In genomic region chr2:56382466-56382865, GRCh38 we compare ENCODE assay signal across 16 cellular contexts.
DNase-seq lines count a peak whose midpoint lies in the region; ATAC-seq, FAIRE-seq and TF ChIP-seq lines count a peak whose summit lies in the region.
"Had no signal": no experiment of that assay in that cellular context is flagged by ENCODE, and none has a peak within 500 bp of the region (broad histone marks: within the 10 kb centered on the region; RNA-seq: fewer than 3 reads in every experiment).

No MANE protein-coding gene starts in this region.

- H3F3A ChIP-seq in GM23338 (replicated peaks; ENCODE audit: low read depth), result no peaks in the 10 kb centered on the region

- no peak overlapping the region for H3K4me3 ChIP-seq in HepG2 (replicated peaks in 1 of 3; ENCODE audit: insufficient read depth in 1 of 3, low read depth in 2 of 3, low read length in 3 of 3)
- no peak overlapping the region for H3K4me3 ChIP-seq in pancreas
- no peak overlapping the region for H3K4me3 ChIP-seq in GM23338
- H3K4me3 ChIP-seq: A549 had no signal

- H3K36me3 Mint-ChIP-seq in GM23338 (ENCODE audit: low read depth), result no peaks in the 10 kb centered on the region
- H3K36me3 Mint-ChIP-seq: CD4-positive, alpha-beta memory T cell had no signal

- TF ChIP-seq CTCF in HepG2 (CRISPR knock-in tag; IDR thresholded peaks at IDR 0.05), result no peak
- TF ChIP-seq CTCF in pancreas (IDR thresholded peaks at IDR 0.05), result no peak
- TF ChIP-seq CTCF in GM23338 (conservative IDR thresholded peaks at IDR 0.05; ENCODE audit: low read depth in 2 of 2), result no peak

- H3K4me1 Mint-ChIP-seq in GM23338, result peaks cover 22% of the 10 kb centered on the region
- H3K4me1 Mint-ChIP-seq: CD4-positive, alpha-beta memory T cell had no signal

- H3K36me3 ChIP-seq in HepG2 (replicated peaks in 1 of 2; ENCODE audit: control insufficient read depth in 1 of 2, insufficient read depth in 2 of 2, low read length in 2 of 2) (no peaks in the 10 kb centered on the region), pancreas (no peaks in the 10 kb centered on the region), GM23338 (ENCODE audit: insufficient read depth) (no peaks in the 10 kb centered on the region)
- H3K36me3 ChIP-seq: BE2C had no signal

- no peak for TF ChIP-seq EP300 in HepG2 (IDR thresholded peaks at IDR 0.05; ENCODE audit: low read depth in 2 of 2, low read length in 2 of 2)
- no peak for TF ChIP-seq EP300 in HepG2 (CRISPR knock-in tag; IDR thresholded peaks at IDR 0.05; ENCODE audit: borderline replicate concordance)

- TF ChIP-seq POLR2A in HepG2 (IDR thresholded peaks at IDR 0.05; ENCODE audit: insufficient read depth in 1 of 2, low read depth in 2 of 2, low read length in 2 of 2), result no peak

- H3K9me3 ChIP-seq in HepG2 (ENCODE audit: low read length) (no peaks in the 10 kb centered on the region), pancreas (no peaks in the 10 kb centered on the region)
- H3K9me3 ChIP-seq: A549, BE2C had no signal

- no peak overlapping the region for H3K9ac ChIP-seq in HepG2 (ENCODE audit: insufficient read depth, low read depth, low read length)

- CTCF ChIA-PET in HepG2 (lab: Yijun Ruan, JAX; ENCODE audit: low intra/inter-chr PET ratio, low total read pairs), result no interaction called here

- POLR2A ChIA-PET in HepG2 (lab: Yijun Ruan, JAX), result no interaction called here

- ATAC-seq in HepG2 (peak; percentile 46; the same call in 2 of the 3 replicates), pancreas (peak in 3 of 4 donors; percentile 30 to 68 (median 62)), GM23338 (no peak)
- ATAC-seq: A549, HCT116 had no signal

- H2AFZ ChIP-seq in HepG2 (ENCODE audit: low read length) (no peak overlapping the region), GM23338 (no peak overlapping the region)

- H3K9me2 ChIP-seq in GM23338 (ENCODE audit: insufficient read depth), result 0 out of 2 replicates have a peak, but pooled peaks cover 6% of the 10 kb centered on the region

- no peak overlapping the region for H3K4me3 Mint-ChIP-seq in GM23338
- H3K4me3 Mint-ChIP-seq: CD4-positive, alpha-beta memory T cell had no signal

- H4K20me1 ChIP-seq in HepG2 (ENCODE audit: insufficient read depth, low read length), result no peaks in the 10 kb centered on the region
- H4K20me1 ChIP-seq in GM23338 (replicated peaks; ENCODE audit: insufficient read depth), result no peaks in the 10 kb centered on the region

- no peaks in the 10 kb centered on the region for H3K27me3 ChIP-seq in HepG2 (ENCODE audit: control insufficient read depth in 1 of 2, insufficient read depth in 2 of 2, low read length in 2 of 2)
- H3K27me3 ChIP-seq in pancreas, result no peaks in the 10 kb centered on the region
- H3K27me3 ChIP-seq in GM23338 (ENCODE audit: insufficient read depth), result no peaks in the 10 kb centered on the region
- H3K27me3 ChIP-seq: BE2C had no signal

- no peak for TF ChIP-seq RAD21 in HepG2 (CRISPR knock-in tag; IDR thresholded peaks at IDR 0.05)

- H3K27ac Mint-ChIP-seq in GM23338, result no peak overlapping the region
- H3K27ac Mint-ChIP-seq: CD4-positive, alpha-beta memory T cell had no signal

- H3K27ac ChIP-seq in HepG2 (ENCODE audit: extremely low read length, insufficient read depth, low read length) (no peak overlapping the region), pancreas (no peak overlapping the region), GM23338 (ENCODE audit: low read depth) (no peak overlapping the region)
- H3K27ac ChIP-seq: A549, C4-2B had no signal

- no peaks in the 10 kb centered on the region for H3K4me1 ChIP-seq in HepG2 (ENCODE audit: insufficient read depth, low read length)
- H3K4me1 ChIP-seq in pancreas, result no peaks in the 10 kb centered on the region
- peaks cover 19% of the 10 kb centered on the region; the same call in 1 of the 2 replicates for H3K4me1 ChIP-seq in GM23338 (ENCODE audit: insufficient read depth)
- H3K4me1 ChIP-seq: A549, BE2C had no signal

- FAIRE-seq in HepG2 (lab: Jason Lieb, UNC) (no peak), pancreas (lab: Jason Lieb, UNC) (no peak), RCC 7860 (lab: Jason Lieb, UNC) (no peak)
- FAIRE-seq: H54 had no signal

- H3K79me2 ChIP-seq in HepG2 (ENCODE audit: insufficient read depth, low read length), result no peaks in the 10 kb centered on the region
- H3K79me2 ChIP-seq in GM23338 (replicated peaks; ENCODE audit: insufficient read depth), result no peaks in the 10 kb centered on the region

- WGBS in HepG2 (ENCODE audit: low lambda C conversion rate), result 0% methylated on average over 1 of the region's 1 CpG
- WGBS in pancreas, 2 donors, result 0% methylated on average over 1 of the region's 1 CpG

- intact Hi-C loops in HepG2 (cut with micrococcal nuclease; ENCODE audit: unreplicated experiment), result no loop called here
- intact Hi-C loops in pancreas (cut with DNase I), result no loop called here

- H3K9me3 Mint-ChIP-seq in GM23338, result no peaks in the 10 kb centered on the region

- no peaks in the 10 kb centered on the region for H3K27me3 Mint-ChIP-seq in GM23338 (ENCODE audit: insufficient read depth, low read depth, poor library complexity)
- H3K27me3 Mint-ChIP-seq: CD4-positive, alpha-beta memory T cell had no signal

- BruUV-seq in HepG2 (replicated peaks; lab: Mats Ljungman, UMichigan), result no TSS peak

- in situ Hi-C loops in HepG2 (cut with HindIII; ENCODE audit: extremely low pct_ligation_motif_present, low pct_unique_long_range_greater_than_20kb), result no loop called here

- DNase-seq in DMS53 treated with DMSO at 0.1 percent for 48 hours (lab: John Stamatoyannopoulos, UW; ENCODE audit: unreplicated experiment) (peak; percentile 23), kidney tubule cell (ENCODE audit: low spot score) (peak; percentile 9), HepG2 (ENCODE audit: low spot score) (no peak), pancreas (no peak), GM23338 (ENCODE audit: low spot score) (no peak), NCI-H2029 (lab: John Stamatoyannopoulos, UW) (no peak), DMS 273 (lab: John Stamatoyannopoulos, UW; ENCODE audit: unreplicated experiment) (no peak), RCC 7860 (ENCODE audit: low spot score) (no peak)
- DNase-seq: BE2C; CD4-positive, alpha-beta memory T cell; GF-D8; IMR-90 had no signal

- H3K4me2 ChIP-seq in HepG2 (ENCODE audit: low read depth, low read length) (no peak overlapping the region), GM23338 (no peak overlapping the region)
- H3K4me2 ChIP-seq: A549 had no signal

TF ChIP-seq in HepG2, 621 proteins besides CTCF, POLR2A, EP300 and RAD21 (continues in another document):
- TF ChIP-seq ZNF253 (CRISPR knock-in tag; IDR thresholded peaks at IDR 0.05; ENCODE audit: borderline replicate concordance), result no peak
- no peak for TF ChIP-seq ZNF17 (CRISPR knock-in tag; IDR thresholded peaks at IDR 0.05)
- no peak for TF ChIP-seq MXD4 (CRISPR knock-in tag; IDR thresholded peaks at IDR 0.05)
- no peak for TF ChIP-seq ZSCAN22 (CRISPR knock-in tag; IDR thresholded peaks at IDR 0.05)
- TF ChIP-seq MED1 (CRISPR knock-in tag; IDR thresholded peaks at IDR 0.05), result no peak
- TF ChIP-seq MIXL1 (CRISPR knock-in tag; IDR thresholded peaks at IDR 0.05), result no peak
- TF ChIP-seq ZSCAN21 (CRISPR knock-in tag; IDR thresholded peaks at IDR 0.05; ENCODE audit: borderline replicate concordance), result no peak
- TF ChIP-seq KLF15 (CRISPR knock-in tag; IDR thresholded peaks at IDR 0.05; ENCODE audit: borderline replicate concordance), result no peak
- no peak for TF ChIP-seq ELK4 (CRISPR knock-in tag; IDR thresholded peaks at IDR 0.05; ENCODE audit: borderline replicate concordance)
- TF ChIP-seq TAF15 (IDR thresholded peaks at IDR 0.05; ENCODE audit: low read depth, low read length, poor library complexity, severe bottlenecking), result no peak
- no peak for TF ChIP-seq PCBP1 (IDR thresholded peaks at IDR 0.05; ENCODE audit: borderline replicate concordance, low read depth, low read length)
- TF ChIP-seq ZNF761 (CRISPR knock-in tag; conservative IDR thresholded peaks at IDR 0.05), result no peak
- TF ChIP-seq ZNF670 (CRISPR knock-in tag; IDR thresholded peaks at IDR 0.05; ENCODE audit: borderline replicate concordance), result no peak

TF ChIP-seq in GM23338, 12 proteins besides CTCF, POLR2A, EP300 and RAD21 (continues in another document):
- TF ChIP-seq REST (IDR thresholded peaks at IDR 0.05; ENCODE audit: unreplicated experiment) (no peak), ZNF331 (CRISPR knock-in tag; IDR thresholded peaks at IDR 0.05; ENCODE audit: low read depth) (no peak), EZH2phosphoT487 (IDR thresholded peaks at IDR 0.05; ENCODE audit: unreplicated experiment) (no peak), POLR2AphosphoS5 (IDR thresholded peaks at IDR 0.05; ENCODE audit: low read depth) (no peak)

Comparison
In these comparisons a context has a peak if more than half of its experiments do, and no peak if none do; other contexts are left out.
1. DNase-seq: peak in DMS53 treated with DMSO at 0.1 percent for 48 hours (single experiment) and kidney tubule cell (single experiment); none in HepG2 (single experiment), pancreas (0 of 6), GM23338 (single experiment), NCI-H2029 (single experiment), DMS 273 (single experiment) and RCC 7860 (single experiment).